Comparison of ENCODE assay signal across 17 cellular contexts in genomic region chr1:43539726-43540434, GRCh38. TPM values are rescaled to one million over a fixed set of nuclear protein-coding genes. Genes with fewer than 3 reads are reported as not detected.
DNase-seq lines count a peak whose midpoint lies in the region; ATAC-seq, FAIRE-seq and TF ChIP-seq lines count a peak whose summit lies in the region.
"Had no signal": no experiment of that assay in that cellular context is flagged by ENCODE, and none has a peak within 500 bp of the region (broad histone marks: within the 10 kb centered on the region; RNA-seq: fewer than 3 reads in every experiment).

No MANE protein-coding gene starts in this region.

- H3K36me3 ChIP-seq in body of pancreas (replicated peaks in 1 of 2; ENCODE audit: insufficient read depth in 1 of 2, low read depth in 2 of 2) (no peaks in the 10 kb centered on the region), kidney (ENCODE audit: control insufficient read depth in 1 of 2, insufficient read depth in 2 of 2, low read length in 2 of 2) (peaks cover 4 to 10% of the 10 kb centered on the region in 2 donors), rectal smooth muscle tissue (ENCODE audit: control insufficient read depth, insufficient read depth, low read length) (peaks cover 3% of the 10 kb centered on the region), upper lobe of right lung (no peaks in the 10 kb centered on the region)

- intact Hi-C loops in body of pancreas (cut with DNase I), result no loop called here
- intact Hi-C loops in kidney (cut with DNase I), result no loop called here
- intact Hi-C loops in upper lobe of right lung (cut with DNase I), result no loop called here

- TF ChIP-seq CTCF in body of pancreas (IDR thresholded peaks at IDR 0.05) (no peak), kidney (IDR thresholded peaks at IDR 0.05; ENCODE audit: borderline replicate concordance, extremely low read depth, insufficient read depth) (no peak), upper lobe of right lung (IDR thresholded peaks at IDR 0.05) (no peak)

- no peaks in the 10 kb centered on the region for H3K27me3 ChIP-seq in body of pancreas
- no peaks in the 10 kb centered on the region for H3K27me3 ChIP-seq in rectal smooth muscle tissue (ENCODE audit: control insufficient read depth, insufficient read depth, low read length)
- H3K27me3 ChIP-seq in upper lobe of right lung, result no peaks in the 10 kb centered on the region

- DNase-seq in body of pancreas (peak in 1 of 4 donors; percentile 6), kidney (peak; percentile 36), upper lobe of right lung (peak; percentile 47), COR-L47 (lab: John Stamatoyannopoulos, UW) (no peak)
- DNase-seq in stimulated activated CD4-positive, alpha-beta T cell treated with anti-CD3 and anti-CD28 coated beads, Interleukin-2, amount 100 ng/mL, for 48 hours, result no peak
- DNase-seq: activated CD8-positive, alpha-beta T cell treated with anti-CD3 and anti-CD28 coated beads for 36 hours; cerebellar nuclear complex; foreskin fibroblast; kidney glomerular epithelial cell; NCI-H1436; NCI-H446; stimulated activated naive CD4-positive, alpha-beta T cell treated with Interleukin-2 at 50 U/mL for 16 hours; WERI-Rb-1 had no signal

- H3K4me3 ChIP-seq in body of pancreas (no peak overlapping the region), kidney (ENCODE audit: low read length in 2 of 2) (no peak overlapping the region), rectal smooth muscle tissue (ENCODE audit: low read length) (no peak overlapping the region), upper lobe of right lung (no peak overlapping the region)

- ATAC-seq in body of pancreas (no peak), upper lobe of right lung (no peak), HG02642 (IDR thresholded peaks at IDR 0.05; ENCODE audit: poor library complexity, unreplicated experiment) (no peak)
- ATAC-seq: activated CD8-positive, alpha-beta T cell treated with anti-CD3 and anti-CD28 coated beads for 36 hours had no signal

- FAIRE-seq in kidney (lab: Jason Lieb, UNC), result no peak
- FAIRE-seq: endometrium, HTR-8/SVneo had no signal

- peaks cover 88% of the 10 kb centered on the region for H3K4me1 ChIP-seq in body of pancreas
- H3K4me1 ChIP-seq in kidney (ENCODE audit: control insufficient read depth in 1 of 2, insufficient read depth in 1 of 2, low read depth in 1 of 2, low read length in 2 of 2), result peaks cover 24 to 28% of the 10 kb centered on the region in 2 donors
- peaks cover 13% of the 10 kb centered on the region for H3K4me1 ChIP-seq in rectal smooth muscle tissue (ENCODE audit: control insufficient read depth, insufficient read depth, low read length)
- peaks cover 11% of the 10 kb centered on the region for H3K4me1 ChIP-seq in upper lobe of right lung

- no peak for TF ChIP-seq POLR2A in body of pancreas (IDR thresholded peaks at IDR 0.05)

- H3K27ac ChIP-seq in body of pancreas (peak overlapping the region in 3 of 4 donors; percentile 27 to 92 (median 43)), kidney (ENCODE audit: low read depth in 2 of 2, low read length in 2 of 2) (no peak overlapping the region), rectal smooth muscle tissue (ENCODE audit: low read depth, low read length) (peak overlapping the region; percentile 82), upper lobe of right lung (no peak overlapping the region)
- H3K27ac ChIP-seq: WERI-Rb-1 had no signal

- H3K9ac ChIP-seq in kidney (ENCODE audit: low read length in 2 of 2), result no peak overlapping the region
- no peak overlapping the region for H3K9ac ChIP-seq in rectal smooth muscle tissue (ENCODE audit: low read length)

- 81 to 86% methylated on average over 7 of the region's 7 CpGs for WGBS in body of pancreas, 2 donors

- H3K9me3 ChIP-seq in body of pancreas, result no peaks in the 10 kb centered on the region
- no peaks in the 10 kb centered on the region for H3K9me3 ChIP-seq in kidney (ENCODE audit: control insufficient read depth in 1 of 2, low read length in 2 of 2)
- H3K9me3 ChIP-seq in upper lobe of right lung, result no peaks in the 10 kb centered on the region

RNA-seq across cellular contexts. Expression of gene PTPRF, which starts 9.2 kb away (rescaled TPM):
- total RNA-seq in body of pancreas, result 10 to 100 TPM; 81.7 to 89.0 TPM
- 197 TPM for total RNA-seq in kidney
- polyA plus RNA-seq in kidney (ENCODE audit: insufficient read depth, low read depth, low replicate concordance), result 39.5 TPM
- 199 TPM for total RNA-seq in upper lobe of right lung

Comparison
In these comparisons a context has a peak if more than half of its experiments do, and no peak if none do; other contexts are left out.
1. DNase-seq: peak in kidney (single experiment) and upper lobe of right lung (single experiment); none in stimulated activated CD4-positive, alpha-beta T cell treated with anti-CD3 and anti-CD28 coated beads, Interleukin-2, amount 100 ng/mL, for 48 hours (0 of 2) and COR-L47 (single experiment).
2. H3K27ac ChIP-seq: peak in body of pancreas (3 of 4) and rectal smooth muscle tissue (single experiment); none in kidney (0 of 2) and upper lobe of right lung (single experiment).